Comparison of ENCODE assay signal across 27 cellular contexts in genomic region chr10:78843495-78843894, GRCh38.
"Had no signal": no experiment of that assay in that cellular context is flagged by ENCODE, and none has a peak within 500 bp of the region (broad histone marks: within the 10 kb centered on the region; RNA-seq: fewer than 3 reads in every experiment).

No MANE protein-coding gene starts in this region.

- H3K4me3 ChIP-seq: esophagus squamous epithelium, gastroesophageal sphincter, lung, psoas muscle, spleen, tibial artery, upper lobe of left lung, uterus had no signal

- H3K36me3 ChIP-seq: esophagus squamous epithelium, gastroesophageal sphincter, spleen, tibial artery, upper lobe of left lung, uterus had no signal

- H3K36me3 Mint-ChIP-seq: immature natural killer cell; stimulated activated memory B cell treated with anti-CD40 and anti-IgM and Interleukin-4, amounts not matched to agents 10 μg/mL and 1 μg/mL and 100 μg/mL, for 72 hours had no signal

- FAIRE-seq: keratinocyte had no signal

- H3K27me3 ChIP-seq: gastroesophageal sphincter, spleen, tibial artery, upper lobe of left lung, uterus had no signal

- DNase-seq: effector memory CD8-positive, alpha-beta T cell; esophagus squamous epithelium; foreskin fibroblast; glutamatergic neuron; immature natural killer cell; left cardiac atrium; left ventricle myocardium superior; mesenchymal stem cell; midbrain; nephron progenitor cell; psoas muscle; retina; spleen; stimulated activated CD4-positive, alpha-beta T cell treated with anti-CD3 and anti-CD28 coated beads, Interleukin-15, amount 100 ng/mL, for 24 hours; stimulated activated CD4-positive, alpha-beta T cell treated with anti-CD3 and anti-CD28 coated beads, Interleukin-1b, Interleukin-23, amount 100 ng/mL, for 48 hours; stimulated activated CD4-positive, alpha-beta T cell treated with anti-CD3 and anti-CD28 coated beads, Interleukin-4, amount 100 ng/mL, for 24 hours; tibial artery; upper lobe of left lung; uterus had no signal

- H3K4me1 ChIP-seq: esophagus squamous epithelium, psoas muscle, spleen, upper lobe of left lung, uterus had no signal

- H3K9me3 Mint-ChIP-seq: dendritic cell treated with granulocyte-macrophage colony-stimulating factor and Interleukin-4, amounts not matched to agents 40 ng/mL and 50 ng/mL, for 4 days; effector memory CD8-positive, alpha-beta T cell; immature natural killer cell had no signal

- H3K9me3 ChIP-seq: esophagus squamous epithelium, gastroesophageal sphincter, psoas muscle, tibial artery, upper lobe of left lung, uterus had no signal

- H3K27ac Mint-ChIP-seq: dendritic cell treated with granulocyte-macrophage colony-stimulating factor and Interleukin-4, amounts not matched to agents 40 ng/mL and 50 ng/mL, for 4 days; effector memory CD8-positive, alpha-beta T cell; immature natural killer cell; nephron progenitor cell; stimulated activated memory B cell treated with anti-CD40 and anti-IgM and Interleukin-4, amounts not matched to agents 10 μg/mL and 1 μg/mL and 100 μg/mL, for 72 hours; stimulated activated naive CD8-positive, alpha-beta T cell treated with anti-CD3 and anti-CD28 coated beads, Interleukin-15, Interleukin-2, amounts not matched to agents 100 ng/mL and 50 ng/mL, for 24 hours had no signal

- H3K27ac ChIP-seq: epithelial cell of prostate, esophagus squamous epithelium, gastroesophageal sphincter, psoas muscle, spleen, tibial artery, upper lobe of left lung, uterus had no signal

- ATAC-seq: effector memory CD8-positive, alpha-beta T cell; gastroesophageal sphincter; left cardiac atrium; left ventricle myocardium superior; psoas muscle; sciatic nerve; stimulated activated memory B cell treated with anti-CD40 and anti-IgM and Interleukin-4, amounts not matched to agents 10 μg/mL and 1 μg/mL and 100 μg/mL, for 72 hours had no signal

- H3K4me1 Mint-ChIP-seq: immature natural killer cell; stimulated activated memory B cell treated with anti-CD40 and anti-IgM and Interleukin-4, amounts not matched to agents 10 μg/mL and 1 μg/mL and 100 μg/mL, for 72 hours had no signal

- H3K4me3 Mint-ChIP-seq: dendritic cell treated with granulocyte-macrophage colony-stimulating factor and Interleukin-4, amounts not matched to agents 40 ng/mL and 50 ng/mL, for 4 days; effector memory CD8-positive, alpha-beta T cell; immature natural killer cell; nephron progenitor cell; stimulated activated memory B cell treated with anti-CD40 and anti-IgM and Interleukin-4, amounts not matched to agents 10 μg/mL and 1 μg/mL and 100 μg/mL, for 72 hours; stimulated activated naive CD8-positive, alpha-beta T cell treated with anti-CD3 and anti-CD28 coated beads, Interleukin-15, Interleukin-2, amounts not matched to agents 100 ng/mL and 50 ng/mL, for 24 hours had no signal
